ENCODE assay signal across 22 cellular contexts in the genomic region with DNA sequence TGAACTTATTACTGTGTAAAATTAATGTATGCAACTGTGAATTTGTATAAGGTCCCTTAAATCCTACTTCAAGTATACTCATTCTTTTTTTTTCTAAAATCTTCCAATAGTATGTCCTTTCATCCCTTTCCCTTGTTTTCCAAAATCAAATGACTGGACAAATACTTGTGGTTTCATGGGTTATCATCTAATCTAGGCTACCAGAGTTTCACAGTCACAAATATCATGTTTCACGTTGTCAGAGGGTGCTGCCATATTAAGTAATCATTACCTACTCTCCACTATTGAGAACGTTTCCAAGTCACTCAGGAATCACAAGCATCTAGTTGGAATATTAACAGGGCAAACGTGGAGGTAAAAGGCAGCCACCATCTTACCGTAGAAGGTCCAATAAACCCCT.
DNase-seq lines count a peak whose midpoint lies in the region; TF ChIP-seq lines count a peak whose summit lies in the region.
"Had no signal": no experiment of that assay in that cellular context is flagged by ENCODE, and none has a peak within 500 bp of the region (broad histone marks: within the 10 kb centered on the region; RNA-seq: fewer than 3 reads in every experiment).

No MANE protein-coding gene starts in this region.

- dilution Hi-C loops in mammary epithelial cell (cut with HindIII; ENCODE audit: low sequenced_read_pairs) = no loop called here

- peak overlapping the region; percentile 1 for H2AFZ ChIP-seq in mammary epithelial cell (ENCODE audit: low read depth, low read length)

- no peak overlapping the region for H3K4me2 ChIP-seq in mammary epithelial cell (ENCODE audit: insufficient read depth, low read depth, low read length)
- H3K4me2 ChIP-seq: BLaER1, SK-N-SH had no signal

- no peaks in the 10 kb centered on the region for H3K27me3 ChIP-seq in mammary epithelial cell (ENCODE audit: insufficient read depth, low read length)
- H3K27me3 ChIP-seq in Peyer's patch = no peaks in the 10 kb centered on the region
- H3K27me3 ChIP-seq: BLaER1, colonic mucosa had no signal

- H3K4me1 ChIP-seq in mammary epithelial cell (ENCODE audit: insufficient read depth, low read length) (peaks cover 3% of the 10 kb centered on the region), Peyer's patch (no peaks in the 10 kb centered on the region)
- H3K4me1 ChIP-seq: colonic mucosa had no signal

- no peak overlapping the region for H3K4me3 Mint-ChIP-seq in Calu3 (ENCODE audit: low read depth, unreplicated experiment)
- peak overlapping the region in 1 of 3 experiments; percentile 40 for H3K4me3 Mint-ChIP-seq in nephron
- H3K4me3 Mint-ChIP-seq: naive thymus-derived CD8-positive, alpha-beta T cell; stimulated activated effector memory CD8-positive, alpha-beta T cell treated with anti-CD3 and anti-CD28 coated beads, Interleukin-12 subunit alpha, Interleukin-12 subunit beta, amount 100 ng/mL, for 72 hours had no signal

- intact Hi-C loops in Calu3 (cut with micrococcal nuclease; ENCODE audit: unreplicated experiment) (no loop called here), mammary epithelial cell (cut with micrococcal nuclease) (no loop called here)

- BruUV-seq in Calu3 (replicated peaks; lab: Mats Ljungman, UMichigan) (no TSS peak), mammary epithelial cell (replicated peaks; lab: Mats Ljungman, UMichigan) (no TSS peak)

- H3K27me3 Mint-ChIP-seq in Calu3 (ENCODE audit: unreplicated experiment) = no peaks in the 10 kb centered on the region
- no peaks in the 10 kb centered on the region for H3K27me3 Mint-ChIP-seq in nephron (ENCODE audit: low read depth)
- H3K27me3 Mint-ChIP-seq: naive thymus-derived CD8-positive, alpha-beta T cell had no signal

- H3K36me3 Mint-ChIP-seq in Calu3 (ENCODE audit: insufficient read depth, unreplicated experiment) = no peaks in the 10 kb centered on the region
- H3K36me3 Mint-ChIP-seq in nephron (ENCODE audit: low read depth) = peaks cover 6% of the 10 kb centered on the region
- H3K36me3 Mint-ChIP-seq: stimulated activated effector memory CD8-positive, alpha-beta T cell treated with anti-CD3 and anti-CD28 coated beads, Interleukin-12 subunit alpha, Interleukin-12 subunit beta, amount 100 ng/mL, for 72 hours had no signal

- no peaks in the 10 kb centered on the region for H3K79me2 ChIP-seq in mammary epithelial cell (ENCODE audit: insufficient read depth, low read length)

- no peak for TF ChIP-seq POLR2A in Peyer's patch (IDR thresholded peaks at IDR 0.05)

- in situ Hi-C loops in mammary epithelial cell (cut with MboI; ENCODE audit: low sequenced_read_pairs in 2 of 2) = no loop called here

- H3K9ac ChIP-seq in mammary epithelial cell (ENCODE audit: insufficient read depth, low read length) = no peak overlapping the region
- H3K9ac ChIP-seq: BLaER1, SK-N-SH had no signal

- WGBS in mammary epithelial cell (ENCODE audit: low coverage, missing lambda C conversion rate) = 59% methylated on average over 4 of the region's 4 CpGs

- no peak for TF ChIP-seq CTCF in Calu3 (IDR thresholded peaks at IDR 0.05; ENCODE audit: unreplicated experiment)
- no peak for TF ChIP-seq CTCF in mammary epithelial cell (conservative IDR thresholded peaks at IDR 0.05 in 1 of 2, IDR thresholded peaks at IDR 0.05 in 1 of 2; ENCODE audit: extremely low read depth in 1 of 2, insufficient read depth in 1 of 2, low read depth in 1 of 2, low read length in 2 of 2)
- TF ChIP-seq CTCF in nephron (IDR thresholded peaks at IDR 0.05; ENCODE audit: unreplicated experiment in 3 of 3) = no peak
- TF ChIP-seq CTCF in Peyer's patch (IDR thresholded peaks at IDR 0.05) = no peak

- H3K4me3 ChIP-seq in mammary epithelial cell (replicated peaks in 1 of 3; ENCODE audit: insufficient read depth in 1 of 3, low read depth in 2 of 3, low read length in 3 of 3) = no peak overlapping the region
- no peak overlapping the region for H3K4me3 ChIP-seq in Peyer's patch
- H3K4me3 ChIP-seq: BLaER1, colonic mucosa, lung, thoracic aorta had no signal

- CTCF ChIA-PET in Calu3 (lab: Charles Lee) = no interaction called here
- CTCF ChIA-PET in mammary epithelial cell (lab: Charles Lee; ENCODE audit: low non-redundant PET) = no interaction called here

- peaks cover 12% of the 10 kb centered on the region for H3K9me3 Mint-ChIP-seq in Calu3 (ENCODE audit: low read depth, unreplicated experiment)
- H3K9me3 Mint-ChIP-seq in nephron = peaks cover 11% of the 10 kb centered on the region

- H3K36me3 ChIP-seq in mammary epithelial cell (ENCODE audit: insufficient read depth, low read length) (no peaks in the 10 kb centered on the region), Peyer's patch (no peaks in the 10 kb centered on the region)
- H3K36me3 ChIP-seq: BLaER1, colonic mucosa, thoracic aorta had no signal

- H3K9me3 ChIP-seq in mammary epithelial cell (replicated peaks; ENCODE audit: insufficient read depth, low read length) (no peaks in the 10 kb centered on the region), Peyer's patch (no peaks in the 10 kb centered on the region)
- H3K9me3 ChIP-seq: BLaER1, colonic mucosa, SK-N-SH, thoracic aorta had no signal

- H3K27ac Mint-ChIP-seq in Calu3 (ENCODE audit: unreplicated experiment) (no peak overlapping the region), nephron (peak overlapping the region; percentile 37 to 59 (median 56))
- H3K27ac Mint-ChIP-seq: naive thymus-derived CD8-positive, alpha-beta T cell; stimulated activated effector memory CD8-positive, alpha-beta T cell treated with anti-CD3 and anti-CD28 coated beads, Interleukin-12 subunit alpha, Interleukin-12 subunit beta, amount 100 ng/mL, for 72 hours had no signal

- no peaks in the 10 kb centered on the region for H4K20me1 ChIP-seq in mammary epithelial cell (ENCODE audit: insufficient read depth, low read length)
- H4K20me1 ChIP-seq: BLaER1 had no signal

- H3K4me1 Mint-ChIP-seq in Calu3 (ENCODE audit: low read depth, unreplicated experiment) (peaks cover 10% of the 10 kb centered on the region), nephron (peaks cover 16% of the 10 kb centered on the region)
- H3K4me1 Mint-ChIP-seq: naive thymus-derived CD8-positive, alpha-beta T cell; stimulated activated effector memory CD8-positive, alpha-beta T cell treated with anti-CD3 and anti-CD28 coated beads, Interleukin-12 subunit alpha, Interleukin-12 subunit beta, amount 100 ng/mL, for 72 hours had no signal

- DNase-seq in Calu3 = peak; percentile 0
- DNase-seq in NCI-H146 (lab: John Stamatoyannopoulos, UW) = peak; percentile 14
- peak; percentile 5 for DNase-seq in mammary epithelial cell
- no peak for DNase-seq in hepatic stellate cell (ENCODE audit: low spot score)
- DNase-seq in Peyer's patch = no peak
- no peak for DNase-seq in SKM-1 treated with dmso at 0.1 percent for 144 hours (lab: John Stamatoyannopoulos, UW; ENCODE audit: unreplicated experiment)
- DNase-seq in DMS 273 (lab: John Stamatoyannopoulos, UW; ENCODE audit: unreplicated experiment) = no peak
- DNase-seq: activated CD4-positive, alpha-beta T cell treated with anti-CD3 and anti-CD28 coated beads for 4 hours; activated CD8-positive, alpha-beta memory T cell treated with anti-CD3 and anti-CD28 coated beads, Interleukin-2, amount 50 U/mL, for 4 hours; activated gamma-delta T cell; colonic mucosa; DMS79; naive thymus-derived CD8-positive, alpha-beta T cell; NCI-H2081 treated with DMSO at 0.1 percent for 48 hours; NCI-H510A treated with DMSO at 0.1 percent for 48 hours; SK-N-SH; T1000 had no signal

- H3K27ac ChIP-seq in mammary epithelial cell (ENCODE audit: insufficient read depth, low read depth, low read length) (no peak overlapping the region), Peyer's patch (no peak overlapping the region)
- H3K27ac ChIP-seq: BLaER1, colonic mucosa, thoracic aorta had no signal

Comparison
In these comparisons a context has a peak if more than half of its experiments do, and no peak if none do; other contexts are left out.
1. DNase-seq: peak in Calu3 (single experiment), NCI-H146 (single experiment) and mammary epithelial cell (single experiment); none in hepatic stellate cell (single experiment), Peyer's patch (0 of 3), SKM-1 treated with dmso at 0.1 percent for 144 hours (single experiment) and DMS 273 (single experiment).